In genomic region chr5:100182402-100182801, GRCh38 we compare ENCODE assay signal across 3 cellular contexts.
"Had no signal": no experiment of that assay in that cellular context is flagged by ENCODE, and none has a peak within 500 bp of the region (broad histone marks: within the 10 kb centered on the region; RNA-seq: fewer than 3 reads in every experiment).

No MANE protein-coding gene starts in this region.

- ATAC-seq: GM12878 had no signal

- DNase-seq: GDM1, GF-D8 had no signal

- H3K4me3 ChIP-seq: GM12878 had no signal
